In the genomic region with DNA sequence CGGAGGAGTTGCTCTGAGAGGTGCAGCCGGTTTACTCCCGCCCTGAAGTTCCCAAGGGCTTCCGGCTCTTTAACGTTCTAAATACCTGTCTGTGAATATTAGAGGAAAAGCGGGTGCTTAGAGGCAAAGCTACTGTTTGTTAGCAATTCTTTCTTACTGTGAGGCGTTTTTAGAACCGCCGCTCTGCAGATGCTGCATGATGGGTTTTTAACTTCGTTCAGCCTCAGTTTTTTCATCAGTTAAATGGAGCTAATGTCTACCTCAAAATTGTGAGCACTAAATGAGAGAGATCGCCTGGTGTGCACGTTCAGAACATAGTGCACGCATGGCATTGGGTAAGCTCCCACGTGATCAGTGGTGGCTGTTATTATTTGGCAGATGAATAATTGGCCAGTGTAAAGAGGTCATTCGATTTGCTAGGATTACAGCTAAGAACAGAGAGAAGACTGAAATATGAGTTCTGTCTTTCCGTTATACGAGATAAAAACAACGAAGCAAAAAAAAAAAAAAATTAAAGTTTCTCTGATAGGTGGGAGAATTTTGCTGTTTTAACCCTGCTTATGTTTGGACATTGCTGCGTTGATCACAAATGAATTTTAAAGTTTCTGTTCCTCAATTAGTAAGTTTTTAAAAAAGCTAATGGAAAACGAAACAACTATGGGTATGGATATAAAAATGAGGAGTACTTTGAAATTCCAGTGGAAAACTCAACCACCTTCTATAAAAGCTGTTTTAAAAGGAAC, we compare ENCODE assay signal across 8 cellular contexts. TPM values are rescaled to one million over a fixed set of nuclear protein-coding genes. Genes with fewer than 3 reads are reported as not detected.
A peak's percentile ranks its signal among the peaks of the same experiment; 100 is the strongest.
DNase-seq lines count a peak whose midpoint lies in the region; ATAC-seq and TF ChIP-seq lines count a peak whose summit lies in the region.

No MANE protein-coding gene starts in this region.

- peak overlapping the region; percentile 98 for H3K4me3 Mint-ChIP-seq in activated T-cell treated with anti-CD3 and anti-CD28 coated beads, Interleukin-2, amount 50 U/mL, for 24 hours

- no peaks in the 10 kb centered on the region for H3K9me3 Mint-ChIP-seq in activated T-cell treated with anti-CD3 and anti-CD28 coated beads, Interleukin-2, amount 50 U/mL, for 24 hours

- H3K4me1 ChIP-seq in osteoblast (ENCODE audit: insufficient read depth, low read length), result peaks cover 12% of the 10 kb centered on the region

- H4K20me1 ChIP-seq in osteoblast (ENCODE audit: insufficient read depth, low read length), result no peaks in the 10 kb centered on the region

- ATAC-seq in GM21367 (IDR thresholded peaks at IDR 0.05; ENCODE audit: unreplicated experiment), result peak; percentile 41

- peak overlapping the region; percentile 97 for H3K4me2 ChIP-seq in osteoblast (ENCODE audit: insufficient read depth, low read length)

- H3K27ac Mint-ChIP-seq in activated T-cell treated with anti-CD3 and anti-CD28 coated beads, Interleukin-2, amount 50 U/mL, for 24 hours, result peak overlapping the region; percentile 97

- no peaks in the 10 kb centered on the region for H3K27me3 ChIP-seq in osteoblast (ENCODE audit: insufficient read depth, low read length)

- H3K4me3 ChIP-seq in fibroblast of villous mesenchyme (ENCODE audit: low read depth, low read length) (peak overlapping the region; percentile 97), osteoblast (ENCODE audit: insufficient read depth, low read length) (peak overlapping the region; percentile 94)

- no peaks in the 10 kb centered on the region for H3K27me3 Mint-ChIP-seq in activated T-cell treated with anti-CD3 and anti-CD28 coated beads, Interleukin-2, amount 50 U/mL, for 24 hours

- peaks cover 28% of the 10 kb centered on the region for H3K79me2 ChIP-seq in osteoblast (ENCODE audit: insufficient read depth, low read length)

- H3K36me3 Mint-ChIP-seq in activated T-cell treated with anti-CD3 and anti-CD28 coated beads, Interleukin-2, amount 50 U/mL, for 24 hours (ENCODE audit: low read depth), result peaks cover 43% of the 10 kb centered on the region

- no peak for TF ChIP-seq CTCF in fibroblast of villous mesenchyme (IDR thresholded peaks at IDR 0.05; ENCODE audit: insufficient read depth, low read depth, low read length)
- no peak for TF ChIP-seq CTCF in osteoblast (IDR thresholded peaks at IDR 0.05; ENCODE audit: extremely low read depth, low read depth, low read length)

- H3K36me3 ChIP-seq in osteoblast (ENCODE audit: insufficient read depth, low read length), result peaks cover 7% of the 10 kb centered on the region

- H3K27ac ChIP-seq in osteoblast (ENCODE audit: low read depth, low read length), result peak overlapping the region; percentile 85

- H2AFZ ChIP-seq in osteoblast (ENCODE audit: low read length), result peak overlapping the region; percentile 86

- peaks cover 48% of the 10 kb centered on the region for H3K4me1 Mint-ChIP-seq in activated T-cell treated with anti-CD3 and anti-CD28 coated beads, Interleukin-2, amount 50 U/mL, for 24 hours (ENCODE audit: low read depth)

- DNase-seq in DMS114 treated with DMSO at 0.1 percent for 48 hours (lab: John Stamatoyannopoulos, UW; ENCODE audit: unreplicated experiment), result peak; percentile 75
- DNase-seq in HK-2 (ENCODE audit: unreplicated experiment), result peak; percentile 72
- DNase-seq in NOMO-1 treated with DMSO at 0.1 percent for 48 hours (lab: John Stamatoyannopoulos, UW; ENCODE audit: unreplicated experiment), result peak; percentile 91
- DNase-seq in activated T-cell treated with anti-CD3 and anti-CD28 coated beads, Interleukin-2, amount 50 U/mL, for 24 hours, result no peak
- DNase-seq in fibroblast of villous mesenchyme (ENCODE audit: low read depth), result peak; percentile 91
- DNase-seq in osteoblast (ENCODE audit: insufficient read length, low spot score, missing footprints), result no peak
- no peak for DNase-seq in inferior parietal cortex (ENCODE audit: extremely low spot score)

- no peaks in the 10 kb centered on the region for H3K9me3 ChIP-seq in osteoblast (ENCODE audit: low read depth, low read length)

RNA-seq across cellular contexts. Expression of gene TFB1M, which starts 0.7 kb away (rescaled TPM):
- total RNA-seq in fibroblast of villous mesenchyme (29.0 and 29.8 TPM in 2 replicates), osteoblast (18.8 and 23.3 TPM in 2 replicates)

RNA-seq across cellular contexts. Expression of gene CLDN20, which starts 51.1 kb away (rescaled TPM):
- not detected in 2 replicates for total RNA-seq in fibroblast of villous mesenchyme
- total RNA-seq in osteoblast, result not detected in 2 replicates

Comparison
In these comparisons a context has a peak if more than half of its experiments do, and no peak if none do; other contexts are left out.
1. DNase-seq: peak in DMS114 treated with DMSO at 0.1 percent for 48 hours (single experiment), HK-2 (single experiment), NOMO-1 treated with DMSO at 0.1 percent for 48 hours (single experiment) and fibroblast of villous mesenchyme (single experiment); none in activated T-cell treated with anti-CD3 and anti-CD28 coated beads, Interleukin-2, amount 50 U/mL, for 24 hours (single experiment), osteoblast (single experiment) and inferior parietal cortex (single experiment).